22 cellular contexts compared by ENCODE assay signal in the genomic region with DNA sequence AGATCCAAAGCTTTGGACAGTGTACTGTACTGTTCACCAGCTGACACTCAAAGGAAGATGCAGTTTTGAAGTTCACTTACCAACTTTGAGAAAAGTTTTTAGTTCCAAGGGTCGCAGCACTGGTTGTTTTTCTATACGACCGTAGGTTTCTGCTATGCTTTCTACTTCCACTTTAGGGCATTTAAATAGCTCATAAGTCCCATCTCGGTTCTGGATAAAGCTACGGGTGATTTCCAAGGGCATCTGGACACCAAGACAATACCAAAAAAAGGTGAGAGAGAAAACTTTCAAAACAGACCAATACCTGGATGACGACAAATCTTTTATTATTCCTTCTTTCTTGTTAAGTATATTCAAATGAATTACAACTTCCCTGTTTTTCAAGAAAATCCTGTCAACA. TPM values are rescaled to one million over a fixed set of nuclear protein-coding genes. Genes with fewer than 3 reads are reported as not detected.
DNase-seq lines count a peak whose midpoint lies in the region; ATAC-seq, FAIRE-seq and TF ChIP-seq lines count a peak whose summit lies in the region.
"Had no signal": no experiment of that assay in that cellular context is flagged by ENCODE, and none has a peak within 500 bp of the region (broad histone marks: within the 10 kb centered on the region; RNA-seq: fewer than 3 reads in every experiment).

No MANE protein-coding gene starts in this region.

- in situ Hi-C loops in G401 (cut with HindIII; ENCODE audit: low sequenced_read_pairs): no loop called here

- no peak for DNase-seq in activated CD4-positive, alpha-beta T cell treated with anti-CD3 and anti-CD28 coated beads, Interleukin-2, amount 10 ng/mL, durations not matched to agents 24 days and 14 days
- no peak for DNase-seq in activated CD4-positive, alpha-beta T cell treated with anti-CD3 and anti-CD28 coated beads for 4 hours
- DNase-seq in GM12891 (ENCODE audit: insufficient read length, low spot score): no peak
- DNase-seq in RPMI8226: peak; percentile 33
- no peak for DNase-seq in immature natural killer cell
- DNase-seq in NCI-H1048 (lab: John Stamatoyannopoulos, UW): no peak
- DNase-seq in G401 (ENCODE audit: low spot score): no peak
- DNase-seq: 8988T; activated effector memory CD4-positive, alpha-beta T cell treated with anti-CD3 and anti-CD28 coated beads, Interleukin-2, amount 50 U/mL, for 16 hours; AML-193; Calu3; erythroblast; hippocampal formation; NCI-H1417 treated with DMSO at 0.1 percent for 48 hours; NCI-H526; occipital lobe; stimulated activated CD4-positive, alpha-beta T cell treated with anti-CD3 and anti-CD28 coated beads, Interleukin-12 subunit alpha, Interleukin-12 subunit beta, amount 100 ng/mL, for 4 hours; WERI-Rb-1 had no signal

- intact Hi-C loops in activated CD4-positive, alpha-beta T cell treated with anti-CD3 and anti-CD28 coated beads, Interleukin-2, amount 10 ng/mL, durations not matched to agents 24 days and 14 days (cut with micrococcal nuclease): no loop called here

- H3K36me3 Mint-ChIP-seq in activated CD4-positive, alpha-beta T cell treated with anti-CD3 and anti-CD28 coated beads, Interleukin-2, amount 10 ng/mL, durations not matched to agents 24 days and 14 days (ENCODE audit: low read depth): peaks cover 21% of the 10 kb centered on the region
- H3K36me3 Mint-ChIP-seq in immature natural killer cell: peaks cover 7 to 19% (median 12%) of the 10 kb centered on the region in 3 donors

- ATAC-seq in HG03135 (IDR thresholded peaks at IDR 0.05; ENCODE audit: unreplicated experiment): no peak
- ATAC-seq: HepG2 had no signal

- H3K27ac Mint-ChIP-seq in activated CD4-positive, alpha-beta T cell treated with anti-CD3 and anti-CD28 coated beads, Interleukin-2, amount 10 ng/mL, durations not matched to agents 24 days and 14 days: peak overlapping the region; percentile 64
- H3K27ac Mint-ChIP-seq in immature natural killer cell: peak overlapping the region in 5 of 6 donors; percentile 2 to 83 (median 30)

- no peak overlapping the region for H3K4me3 Mint-ChIP-seq in activated CD4-positive, alpha-beta T cell treated with anti-CD3 and anti-CD28 coated beads, Interleukin-2, amount 10 ng/mL, durations not matched to agents 24 days and 14 days
- no peak overlapping the region for H3K4me3 Mint-ChIP-seq in immature natural killer cell

- H3K9me3 Mint-ChIP-seq in activated CD4-positive, alpha-beta T cell treated with anti-CD3 and anti-CD28 coated beads, Interleukin-2, amount 10 ng/mL, durations not matched to agents 24 days and 14 days: no peaks in the 10 kb centered on the region
- no peaks in the 10 kb centered on the region for H3K9me3 Mint-ChIP-seq in immature natural killer cell

- no peaks in the 10 kb centered on the region for H3K27me3 Mint-ChIP-seq in activated CD4-positive, alpha-beta T cell treated with anti-CD3 and anti-CD28 coated beads, Interleukin-2, amount 10 ng/mL, durations not matched to agents 24 days and 14 days
- peaks cover 0 to 3% (median 0%) of the 10 kb centered on the region in 3 donors for H3K27me3 Mint-ChIP-seq in immature natural killer cell (ENCODE audit: low read depth in 3 of 3)

- TF ChIP-seq POLR2A in GM12891 (IDR thresholded peaks at IDR 0.05; ENCODE audit: low read depth, low read length): no peak

- FAIRE-seq in GM12891 (lab: Jason Lieb, UNC): peak; percentile 47
- FAIRE-seq: HepG2, islet of Langerhans, urothelium cell line had no signal

- H3K4me1 Mint-ChIP-seq in activated CD4-positive, alpha-beta T cell treated with anti-CD3 and anti-CD28 coated beads, Interleukin-2, amount 10 ng/mL, durations not matched to agents 24 days and 14 days: no peaks in the 10 kb centered on the region
- H3K4me1 Mint-ChIP-seq in immature natural killer cell: no peaks in the 10 kb centered on the region

TF ChIP-seq in GM12891, 5 proteins besides CTCF, POLR2A, EP300 and RAD21:
- no peak for TF ChIP-seq PAX5 (IDR thresholded peaks at IDR 0.05; ENCODE audit: insufficient read depth, low read length, severe bottlenecking)

RNA-seq across cellular contexts. Expression of gene C2orf42, which starts 30.3 kb away (rescaled TPM):
- total RNA-seq in activated CD4-positive, alpha-beta T cell treated with anti-CD3 and anti-CD28 coated beads, Interleukin-2, amount 10 ng/mL, durations not matched to agents 24 days and 14 days: 18.5 and 19.6 TPM in 2 replicates
- 7.6 TPM for polyA plus RNA-seq in GM12891 (2012; ENCODE audit: low read depth, missing spikeins)
- 10 to 100 TPM; 12.8 to 36.8 (median 19.7) TPM for polyA plus RNA-seq in immature natural killer cell
- 5.3 and 6.8 TPM in 2 replicates for total RNA-seq in G401 (2014; rRNA removed; shearing (Covaris generic))
